ENCODE assay signal across 1 cellular context in genomic region chr3:187954486-187955075, GRCh38.
TF ChIP-seq lines count a peak whose summit lies in the region.

No MANE protein-coding gene starts in this region.

TF ChIP-seq in K562, 482 proteins besides CTCF, POLR2A, EP300 and RAD21 (continued from another document):
- TF ChIP-seq THAP12 (CRISPR knock-in tag; IDR thresholded peaks at IDR 0.05) (no peak), IRF9 (tag; IDR thresholded peaks at IDR 0.05) (no peak), TAF1 (IDR thresholded peaks at IDR 0.05; ENCODE audit: control insufficient read depth, extremely low read depth, insufficient read depth, low read length, severe bottlenecking) (no peak), CREB1 (IDR thresholded peaks at IDR 0.05) (no peak), CREB1 (CRISPR knock-in tag; IDR thresholded peaks at IDR 0.05) (no peak), HDAC6 (IDR thresholded peaks at IDR 0.05; ENCODE audit: low read depth, low read length) (no peak), TRIM25 (IDR thresholded peaks at IDR 0.05; ENCODE audit: borderline replicate concordance) (no peak), HDAC2 (IDR thresholded peaks at IDR 0.05) (no peak), ZNF347 (CRISPR knock-in tag; IDR thresholded peaks at IDR 0.05; ENCODE audit: low read depth) (no peak), MLLT1 (IDR thresholded peaks at IDR 0.05) (no peak), ZNF561 (CRISPR knock-in tag; conservative IDR thresholded peaks at IDR 0.05) (no peak), ZNF830 (CRISPR knock-in tag; IDR thresholded peaks at IDR 0.05) (no peak), CHD4 (IDR thresholded peaks at IDR 0.05; ENCODE audit: insufficient read depth, insufficient replicate concordance, low read depth, low read length, poor library complexity, severe bottlenecking) (no peak), ZNF592 (IDR thresholded peaks at IDR 0.05) (no peak), ZNF184 (CRISPR knock-in tag; IDR thresholded peaks at IDR 0.05) (no peak), ETV5 (CRISPR knock-in tag; IDR thresholded peaks at IDR 0.05; ENCODE audit: low read depth) (no peak), ATF1 (CRISPR knock-in tag; IDR thresholded peaks at IDR 0.05) (no peak), ATF1 (tag; IDR thresholded peaks at IDR 0.05) (no peak)
